In the genomic region with DNA sequence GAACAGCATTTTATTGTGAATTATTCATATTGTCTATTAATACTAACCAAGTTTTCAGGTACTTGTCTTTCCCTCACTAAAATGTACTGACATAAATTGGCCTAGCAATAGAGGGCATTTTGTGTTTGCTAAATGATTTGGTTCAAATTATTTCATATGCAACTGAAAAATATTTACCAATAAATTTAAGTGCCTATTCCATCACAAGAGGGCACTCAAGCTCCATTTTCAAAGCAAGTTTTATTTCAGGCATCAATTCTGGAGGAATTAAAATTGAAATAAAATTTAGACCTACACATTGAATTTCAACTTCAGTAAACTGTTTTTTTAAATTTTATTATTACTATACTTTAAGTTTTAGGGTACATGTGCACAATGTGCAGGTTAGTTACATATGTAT, we compare ENCODE assay signal across 9 cellular contexts.
DNase-seq lines count a peak whose midpoint lies in the region; ATAC-seq lines count a peak whose summit lies in the region.
"Had no signal": no experiment of that assay in that cellular context is flagged by ENCODE, and none has a peak within 500 bp of the region (broad histone marks: within the 10 kb centered on the region; RNA-seq: fewer than 3 reads in every experiment).

No MANE protein-coding gene starts in this region.

- H3K36me3 Mint-ChIP-seq in CD4-positive, alpha-beta memory T cell = no peaks in the 10 kb centered on the region

- H3K4me1 Mint-ChIP-seq in CD4-positive, alpha-beta memory T cell = no peaks in the 10 kb centered on the region
- H3K4me1 Mint-ChIP-seq: activated T-helper 17 cell treated with anti-CD3 and anti-CD28 coated beads, Interleukin-2, amount 50 U/mL, for 72 hours had no signal

- in situ Hi-C loops in T47D (cut with HindIII; ENCODE audit: low pct_unique_long_range_greater_than_20kb, low sequenced_read_pairs) = no loop called here

- no peak overlapping the region for H3K4me3 Mint-ChIP-seq in CD4-positive, alpha-beta memory T cell
- H3K4me3 Mint-ChIP-seq: activated T-helper 17 cell treated with anti-CD3 and anti-CD28 coated beads, Interleukin-2, amount 50 U/mL, for 72 hours had no signal

- H3K4me1 ChIP-seq in CD4-positive, alpha-beta memory T cell (ENCODE audit: insufficient read depth, low read length) = no peaks in the 10 kb centered on the region

- H3K36me3 ChIP-seq in CD4-positive, alpha-beta memory T cell (ENCODE audit: insufficient read depth, low read length) = no peaks in the 10 kb centered on the region

- no peak overlapping the region for H3K27ac ChIP-seq in CD4-positive, alpha-beta memory T cell (ENCODE audit: low read depth, low read length)

- no peak overlapping the region for H3K4me3 ChIP-seq in CD4-positive, alpha-beta memory T cell (ENCODE audit: low read length in 2 of 2)

- peaks cover 6 to 7% of the 10 kb centered on the region in 2 donors for H3K27me3 Mint-ChIP-seq in CD4-positive, alpha-beta memory T cell

- H3K9me3 ChIP-seq in CD4-positive, alpha-beta memory T cell (ENCODE audit: control insufficient read depth in 1 of 2, low read length in 2 of 2) = no peaks in the 10 kb centered on the region

- intact Hi-C loops in CD4-positive, alpha-beta memory T cell (cut with micrococcal nuclease) = no loop called here

- H3K27me3 ChIP-seq in CD4-positive, alpha-beta memory T cell (ENCODE audit: insufficient read depth, low read length) = no peaks in the 10 kb centered on the region

- H3K9me3 Mint-ChIP-seq in CD4-positive, alpha-beta memory T cell = no peaks in the 10 kb centered on the region
- H3K9me3 Mint-ChIP-seq: activated T-helper 17 cell treated with anti-CD3 and anti-CD28 coated beads, Interleukin-2, amount 50 U/mL, for 72 hours had no signal

- CTCF ChIA-PET in CD4-positive, alpha-beta memory T cell (lab: Charles Lee; ENCODE audit: partially characterized antibody) = no interaction called here

- POLR2A ChIA-PET in CD4-positive, alpha-beta memory T cell (lab: Charles Lee; ENCODE audit: partially characterized antibody) = no interaction called here

- peak; percentile 26 for DNase-seq in EL
- DNase-seq in LoVo (ENCODE audit: low spot score) = peak; percentile 18
- peak; percentile 6 to 47 for DNase-seq in T47D (ENCODE audit: low read depth in 1 of 2, low spot score in 1 of 2)
- peak; percentile 36 for DNase-seq in myocyte (ENCODE audit: low read depth)
- DNase-seq in GDM1 (lab: John Stamatoyannopoulos, UW) = no peak
- no peak for DNase-seq in NCI-H446 treated with DMSO at 0.1 percent for 48 hours (lab: John Stamatoyannopoulos, UW)
- DNase-seq in CD4-positive, alpha-beta memory T cell = no peak

- no peak for ATAC-seq in GM19397 (IDR thresholded peaks at IDR 0.05; ENCODE audit: unreplicated experiment)
- ATAC-seq: activated T-helper 17 cell treated with anti-CD3 and anti-CD28 coated beads, Interleukin-2, amount 50 U/mL, for 72 hours had no signal

- no peak overlapping the region for H3K27ac Mint-ChIP-seq in CD4-positive, alpha-beta memory T cell
- H3K27ac Mint-ChIP-seq: activated T-helper 17 cell treated with anti-CD3 and anti-CD28 coated beads, Interleukin-2, amount 50 U/mL, for 72 hours had no signal

Comparison
In these comparisons a context has a peak if more than half of its experiments do, and no peak if none do; other contexts are left out.
1. DNase-seq: peak in EL (single experiment), LoVo (single experiment), T47D (2 of 2) and myocyte (single experiment); none in GDM1 (single experiment), NCI-H446 treated with DMSO at 0.1 percent for 48 hours (single experiment) and CD4-positive, alpha-beta memory T cell (0 of 5).